In the genomic region with DNA sequence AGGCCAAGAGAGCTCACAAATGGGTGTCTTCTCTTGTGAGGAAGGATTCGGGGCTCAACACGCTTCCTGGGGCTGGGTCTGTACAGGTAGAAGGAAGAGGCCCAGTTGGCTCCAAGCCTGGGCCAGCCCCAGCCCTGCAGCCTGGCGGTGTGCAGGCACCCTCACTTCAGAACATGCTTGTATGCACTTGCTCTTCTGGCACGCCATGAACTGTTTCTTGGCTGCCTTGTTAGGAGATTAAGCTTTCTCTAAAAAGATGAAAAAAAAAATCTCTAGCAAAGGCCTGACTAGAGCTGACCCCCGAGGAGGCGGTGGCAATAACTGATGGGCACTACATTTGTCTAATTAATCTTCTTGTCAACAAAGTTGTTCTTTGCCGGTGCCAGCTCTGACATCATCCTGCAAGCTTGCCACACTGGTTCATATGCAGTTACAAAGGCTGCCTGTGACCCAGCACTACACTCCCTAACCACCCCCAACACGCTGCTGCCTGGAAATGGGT, we compare ENCODE assay signal across 11 cellular contexts.
DNase-seq lines count a peak whose midpoint lies in the region; ATAC-seq and TF ChIP-seq lines count a peak whose summit lies in the region.
"Had no signal": no experiment of that assay in that cellular context is flagged by ENCODE, and none has a peak within 500 bp of the region (broad histone marks: within the 10 kb centered on the region; RNA-seq: fewer than 3 reads in every experiment).

No MANE protein-coding gene starts in this region.

- peaks cover 47% of the 10 kb centered on the region for H3K4me1 Mint-ChIP-seq in mesothelial cell of epicardium
- peaks cover 14% of the 10 kb centered on the region for H3K4me1 Mint-ChIP-seq in endodermal cell

- TF ChIP-seq EP300 in transverse colon (IDR thresholded peaks at IDR 0.05; ENCODE audit: low read depth) = no peak

- H3K9ac ChIP-seq in endodermal cell (ENCODE audit: extremely low read depth, low read length, poor library complexity, severe bottlenecking) = no peak overlapping the region

- H3K27me3 Mint-ChIP-seq in mesothelial cell of epicardium (ENCODE audit: low read depth) = peaks cover 6% of the 10 kb centered on the region
- H3K27me3 Mint-ChIP-seq in endodermal cell (ENCODE audit: insufficient read depth) = peaks cover 39% of the 10 kb centered on the region

- TF ChIP-seq CTCF in mesothelial cell of epicardium (IDR thresholded peaks at IDR 0.05; ENCODE audit: unreplicated experiment) (no peak), transverse colon (IDR thresholded peaks at IDR 0.05) (no peak), endodermal cell (conservative IDR thresholded peaks at IDR 0.05) (no peak)

- H3K4me3 Mint-ChIP-seq in mesothelial cell of epicardium = no peak overlapping the region
- no peak overlapping the region for H3K4me3 Mint-ChIP-seq in endodermal cell
- H3K4me3 Mint-ChIP-seq: stimulated activated naive CD8-positive, alpha-beta T cell treated with anti-CD3 and anti-CD28 coated beads, Interleukin-15, amount 100 ng/mL, for 72 hours had no signal

- no peak for TF ChIP-seq POLR2A in transverse colon (IDR thresholded peaks at IDR 0.05)

- H3K4me3 ChIP-seq in transverse colon (no peak overlapping the region), endodermal cell (ENCODE audit: low read length) (no peak overlapping the region)
- H3K4me3 ChIP-seq: HAP-1 had no signal

- H3K9me3 ChIP-seq in transverse colon (no peaks in the 10 kb centered on the region), endodermal cell (ENCODE audit: control insufficient read depth, low read length) (no peaks in the 10 kb centered on the region)
- H3K9me3 ChIP-seq: HAP-1 had no signal

- H3K27ac Mint-ChIP-seq in mesothelial cell of epicardium = peak overlapping the region; percentile 71
- H3K27ac Mint-ChIP-seq in endodermal cell = no peak overlapping the region

- peaks cover 3% of the 10 kb centered on the region for H3K9me3 Mint-ChIP-seq in mesothelial cell of epicardium
- peaks cover 4% of the 10 kb centered on the region for H3K9me3 Mint-ChIP-seq in endodermal cell
- H3K9me3 Mint-ChIP-seq: stimulated activated naive CD8-positive, alpha-beta T cell treated with anti-CD3 and anti-CD28 coated beads, Interleukin-15, amount 100 ng/mL, for 72 hours had no signal

- H3K36me3 Mint-ChIP-seq in mesothelial cell of epicardium = no peaks in the 10 kb centered on the region
- H3K36me3 Mint-ChIP-seq in endodermal cell (ENCODE audit: low read depth) = no peaks in the 10 kb centered on the region

- in situ Hi-C loops in transverse colon (cut with MboI; ENCODE audit: low pct_ligation_motif_present in 1 of 4, low pct_unique_long_range_greater_than_20kb in 1 of 4, low sequenced_read_pairs in 3 of 4) = loop anchor here (10.0 to 25.0 kb wide), 5 partner anchors 659 to 941 kb away; no protein-coding TSS in a partner anchor

- H3K27ac ChIP-seq in epithelial cell of prostate (peak overlapping the region; percentile 51), transverse colon (peak overlapping the region; percentile 6 to 53 (median 30)), endodermal cell (ENCODE audit: low read depth, low read length) (no peak overlapping the region)
- H3K27ac ChIP-seq: 22Rv1 had no signal

- no peak for ATAC-seq in HG03342 (IDR thresholded peaks at IDR 0.05; ENCODE audit: unreplicated experiment)
- ATAC-seq: stimulated activated naive CD8-positive, alpha-beta T cell treated with anti-CD3 and anti-CD28 coated beads, Interleukin-15, amount 100 ng/mL, for 72 hours had no signal

- DNase-seq in DMS53 (lab: John Stamatoyannopoulos, UW) = peak; percentile 18
- DNase-seq in DMS53 treated with DMSO at 0.1 percent for 48 hours (lab: John Stamatoyannopoulos, UW; ENCODE audit: unreplicated experiment) = no peak
- peak; percentile 77 for DNase-seq in epithelial cell of prostate (ENCODE audit: low read depth, low spot score)
- no peak for DNase-seq in mesothelial cell of epicardium (ENCODE audit: low spot score in 2 of 2, unreplicated experiment in 2 of 2)
- peak; percentile 25 for DNase-seq in transverse colon
- no peak for DNase-seq in endodermal cell
- no peak for DNase-seq in activated CD8-positive, alpha-beta memory T cell treated with anti-CD3 and anti-CD28 coated beads, Interleukin-2, amount 50 U/mL, for 48 hours
- DNase-seq: stimulated activated naive CD8-positive, alpha-beta T cell treated with anti-CD3 and anti-CD28 coated beads, Interleukin-15, amount 100 ng/mL, for 72 hours had no signal

- H3K4me1 ChIP-seq in transverse colon (peaks cover 0 to 11% (median 7%) of the 10 kb centered on the region in 4 donors), endodermal cell (ENCODE audit: control insufficient read depth, insufficient read depth, low read length) (peaks cover 15% of the 10 kb centered on the region)

- intact Hi-C loops in transverse colon (cut with DNase I; ENCODE audit: low total_unique reads) = loop anchor here (2.0 to 5.0 kb wide), 2 partner anchors 793 to 951 kb away; no protein-coding TSS in a partner anchor

- WGBS in transverse colon (ENCODE audit: low coverage in 1 of 2), 2 donors = 57 to 61% methylated on average over 2 to 8 of the region's 8 CpGs
- WGBS in endodermal cell (ENCODE audit: insufficient coverage in 1 of 2, insufficient read length in 1 of 2), 2 experiments = 94 to 95% methylated on average over 5 to 8 of the region's 8 CpGs

- H3K36me3 ChIP-seq in transverse colon (no peaks in the 10 kb centered on the region), endodermal cell (ENCODE audit: control insufficient read depth, insufficient read depth, low read length) (no peaks in the 10 kb centered on the region)
- H3K36me3 ChIP-seq: HAP-1 had no signal

- H3K27me3 ChIP-seq in transverse colon = peaks cover 18% of the 10 kb centered on the region
- peaks cover 15% of the 10 kb centered on the region for H3K27me3 ChIP-seq in endodermal cell (ENCODE audit: control insufficient read depth, insufficient read depth, low read length, poor library complexity, severe bottlenecking)

Comparison
In these comparisons a context has a peak if more than half of its experiments do, and no peak if none do; other contexts are left out.
1. DNase-seq: peak in DMS53 (single experiment), epithelial cell of prostate (single experiment) and transverse colon (single experiment); none in DMS53 treated with DMSO at 0.1 percent for 48 hours (single experiment), mesothelial cell of epicardium (0 of 2), endodermal cell (single experiment) and activated CD8-positive, alpha-beta memory T cell treated with anti-CD3 and anti-CD28 coated beads, Interleukin-2, amount 50 U/mL, for 48 hours (single experiment).